In genomic region chr11:103628121-103628520, GRCh38 we compare ENCODE assay signal across 3 cellular contexts.
TF ChIP-seq lines count a peak whose summit lies in the region.

No MANE protein-coding gene starts in this region.

TF ChIP-seq in A549, 52 proteins besides CTCF, POLR2A, EP300 and RAD21:
- TF ChIP-seq HOXB5 (CRISPR knock-in tag; IDR thresholded peaks at IDR 0.05) (no peak), TP53 (CRISPR knock-in tag; IDR thresholded peaks at IDR 0.05) (no peak), RARB (CRISPR knock-in tag; IDR thresholded peaks at IDR 0.05) (no peak), ESRRA (IDR thresholded peaks at IDR 0.05; ENCODE audit: borderline replicate concordance, low read length) (no peak), RNF2 (IDR thresholded peaks at IDR 0.05; ENCODE audit: borderline replicate concordance, low read depth) (no peak), NPAS2 (CRISPR knock-in tag; IDR thresholded peaks at IDR 0.05; ENCODE audit: borderline replicate concordance) (no peak), HDAC2 (IDR thresholded peaks at IDR 0.05) (no peak), PHF8 (IDR thresholded peaks at IDR 0.05; ENCODE audit: borderline replicate concordance, low read depth) (no peak), JUN (IDR thresholded peaks at IDR 0.05) (no peak), HOXB13 (CRISPR knock-in tag; IDR thresholded peaks at IDR 0.05; ENCODE audit: low read depth) (no peak), CHD4 (IDR thresholded peaks at IDR 0.05; ENCODE audit: borderline replicate concordance) (no peak), NR3C1 (IDR thresholded peaks at IDR 0.05) (no peak), KDM1A (IDR thresholded peaks at IDR 0.05; ENCODE audit: low read depth) (no peak), ZSCAN20 (CRISPR knock-in tag; IDR thresholded peaks at IDR 0.05) (no peak), ZFP36 (IDR thresholded peaks at IDR 0.05; ENCODE audit: borderline replicate concordance, partially characterized antibody) (no peak)
- TF ChIP-seq, protein P1, sequence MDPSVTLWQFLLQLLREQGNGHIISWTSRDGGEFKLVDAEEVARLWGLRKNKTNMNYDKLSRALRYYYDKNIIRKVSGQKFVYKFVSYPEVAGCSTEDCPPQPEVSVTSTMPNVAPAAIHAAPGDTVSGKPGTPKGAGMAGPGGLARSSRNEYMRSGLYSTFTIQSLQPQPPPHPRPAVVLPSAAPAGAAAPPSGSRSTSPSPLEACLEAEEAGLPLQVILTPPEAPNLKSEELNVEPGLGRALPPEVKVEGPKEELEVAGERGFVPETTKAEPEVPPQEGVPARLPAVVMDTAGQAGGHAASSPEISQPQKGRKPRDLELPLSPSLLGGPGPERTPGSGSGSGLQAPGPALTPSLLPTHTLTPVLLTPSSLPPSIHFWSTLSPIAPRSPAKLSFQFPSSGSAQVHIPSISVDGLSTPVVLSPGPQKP (IDR thresholded peaks at IDR 0.05; ENCODE audit: low read depth, low read length): no peak
- TF ChIP-seq, protein P2, sequence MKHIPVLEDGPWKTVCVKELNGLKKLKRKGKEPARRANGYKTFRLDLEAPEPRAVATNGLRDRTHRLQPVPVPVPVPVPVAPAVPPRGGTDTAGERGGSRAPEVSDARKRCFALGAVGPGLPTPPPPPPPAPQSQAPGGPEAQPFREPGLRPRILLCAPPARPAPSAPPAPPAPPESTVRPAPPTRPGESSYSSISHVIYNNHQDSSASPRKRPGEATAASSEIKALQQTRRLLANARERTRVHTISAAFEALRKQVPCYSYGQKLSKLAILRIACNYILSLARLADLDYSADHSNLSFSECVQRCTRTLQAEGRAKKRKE (CRISPR knock-in tag; IDR thresholded peaks at IDR 0.05; ENCODE audit: low read depth): no peak
TF ChIP-seq in A549: peak in this region for 0.

TF ChIP-seq in IMR-90, 13 proteins besides CTCF, POLR2A, EP300 and RAD21:
- TF ChIP-seq MAFK (IDR thresholded peaks at IDR 0.05; ENCODE audit: low read depth, low read length) (no peak), SMC3 (IDR thresholded peaks at IDR 0.05; ENCODE audit: low read depth, low read length) (no peak), NFE2L2 (IDR thresholded peaks at IDR 0.05; ENCODE audit: low read depth, low read length) (no peak), CHD1 (IDR thresholded peaks at IDR 0.05; ENCODE audit: low read depth, low read length) (no peak), FOS (IDR thresholded peaks at IDR 0.05; ENCODE audit: low read depth, low read length) (no peak), CEBPB (IDR thresholded peaks at IDR 0.05; ENCODE audit: low read depth, low read length) (no peak), RCOR1 (IDR thresholded peaks at IDR 0.05; ENCODE audit: insufficient replicate concordance, low read length) (no peak), MXI1 (IDR thresholded peaks at IDR 0.05; ENCODE audit: borderline replicate concordance, low read depth, low read length) (no peak), RFX5 (IDR thresholded peaks at IDR 0.05; ENCODE audit: low read depth, low read length) (no peak), MAZ (IDR thresholded peaks at IDR 0.05; ENCODE audit: borderline replicate concordance, low read depth, low read length) (no peak), BHLHE40 (IDR thresholded peaks at IDR 0.05; ENCODE audit: low read depth, low read length) (no peak)
- TF ChIP-seq, protein P1 (IDR thresholded peaks at IDR 0.05; ENCODE audit: borderline replicate concordance, low read depth, low read length): no peak
- TF ChIP-seq, protein P3, sequence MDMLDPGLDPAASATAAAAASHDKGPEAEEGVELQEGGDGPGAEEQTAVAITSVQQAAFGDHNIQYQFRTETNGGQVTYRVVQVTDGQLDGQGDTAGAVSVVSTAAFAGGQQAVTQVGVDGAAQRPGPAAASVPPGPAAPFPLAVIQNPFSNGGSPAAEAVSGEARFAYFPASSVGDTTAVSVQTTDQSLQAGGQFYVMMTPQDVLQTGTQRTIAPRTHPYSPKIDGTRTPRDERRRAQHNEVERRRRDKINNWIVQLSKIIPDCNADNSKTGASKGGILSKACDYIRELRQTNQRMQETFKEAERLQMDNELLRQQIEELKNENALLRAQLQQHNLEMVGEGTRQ (IDR thresholded peaks at IDR 0.05; ENCODE audit: low read depth, low read length): no peak

TF ChIP-seq in endothelial cell of umbilical vein, 7 proteins besides CTCF, POLR2A, EP300 and RAD21:
- TF ChIP-seq MYC (IDR thresholded peaks at IDR 0.05; ENCODE audit: low read depth, low read length) (no peak), EZH2 (IDR thresholded peaks at IDR 0.05; ENCODE audit: borderline replicate concordance, low read depth, low read length, severe bottlenecking) (no peak), GATA2 (IDR thresholded peaks at IDR 0.05; ENCODE audit: insufficient read depth, insufficient read length, low read depth, low read length) (no peak), POLR2AphosphoS5 (IDR thresholded peaks at IDR 0.05; ENCODE audit: insufficient read depth, low read depth, low read length) (no peak), JUN (IDR thresholded peaks at IDR 0.05; ENCODE audit: borderline replicate concordance, insufficient read depth, insufficient read length, low read depth) (no peak), FOS (IDR thresholded peaks at IDR 0.05; ENCODE audit: borderline replicate concordance, insufficient read depth, low read length) (no peak)
- TF ChIP-seq, protein P4, sequence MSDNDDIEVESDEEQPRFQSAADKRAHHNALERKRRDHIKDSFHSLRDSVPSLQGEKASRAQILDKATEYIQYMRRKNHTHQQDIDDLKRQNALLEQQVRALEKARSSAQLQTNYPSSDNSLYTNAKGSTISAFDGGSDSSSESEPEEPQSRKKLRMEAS (IDR thresholded peaks at IDR 0.05; ENCODE audit: insufficient read depth, insufficient read length): no peak
TF ChIP-seq in endothelial cell of umbilical vein: peak in this region for 0.
